Comparison of ENCODE assay signal across 1 cellular context in the genomic region with DNA sequence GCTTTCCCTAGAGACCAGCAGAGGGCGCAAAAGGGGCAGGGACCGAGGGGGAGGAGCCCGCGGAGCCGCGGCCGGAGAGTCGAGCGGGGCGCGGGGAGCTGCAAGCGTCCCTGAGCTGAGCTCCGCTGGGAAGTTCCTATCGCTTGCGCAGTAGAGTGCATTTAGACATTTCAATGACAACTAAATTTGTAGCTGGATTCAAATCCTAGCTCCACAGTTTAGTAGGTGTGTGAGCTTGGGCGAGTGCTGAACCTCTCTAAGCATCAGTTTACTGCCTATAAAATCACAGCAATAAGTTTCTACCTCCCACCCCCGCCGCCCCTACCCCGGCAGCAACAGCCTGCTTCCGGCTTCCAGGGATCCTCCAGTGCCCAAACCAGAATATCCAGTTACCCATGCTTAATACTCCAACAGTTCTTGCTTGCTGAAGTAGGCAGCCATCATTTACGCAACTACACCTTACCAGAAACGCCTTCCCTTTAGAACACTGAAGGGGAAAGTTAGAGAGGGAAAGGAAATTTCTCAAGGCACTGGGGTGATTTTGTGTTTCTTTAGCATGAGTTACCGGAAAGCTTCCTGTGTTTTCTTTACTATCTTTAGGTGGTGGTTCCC.
A peak's percentile ranks its signal among the peaks of the same experiment; 100 is the strongest.
TF ChIP-seq lines count a peak whose summit lies in the region.

No MANE protein-coding gene starts in this region.

TF ChIP-seq in HepG2, 621 proteins besides CTCF, POLR2A, EP300 and RAD21 (continued from another document):
- TF ChIP-seq, protein P1, sequence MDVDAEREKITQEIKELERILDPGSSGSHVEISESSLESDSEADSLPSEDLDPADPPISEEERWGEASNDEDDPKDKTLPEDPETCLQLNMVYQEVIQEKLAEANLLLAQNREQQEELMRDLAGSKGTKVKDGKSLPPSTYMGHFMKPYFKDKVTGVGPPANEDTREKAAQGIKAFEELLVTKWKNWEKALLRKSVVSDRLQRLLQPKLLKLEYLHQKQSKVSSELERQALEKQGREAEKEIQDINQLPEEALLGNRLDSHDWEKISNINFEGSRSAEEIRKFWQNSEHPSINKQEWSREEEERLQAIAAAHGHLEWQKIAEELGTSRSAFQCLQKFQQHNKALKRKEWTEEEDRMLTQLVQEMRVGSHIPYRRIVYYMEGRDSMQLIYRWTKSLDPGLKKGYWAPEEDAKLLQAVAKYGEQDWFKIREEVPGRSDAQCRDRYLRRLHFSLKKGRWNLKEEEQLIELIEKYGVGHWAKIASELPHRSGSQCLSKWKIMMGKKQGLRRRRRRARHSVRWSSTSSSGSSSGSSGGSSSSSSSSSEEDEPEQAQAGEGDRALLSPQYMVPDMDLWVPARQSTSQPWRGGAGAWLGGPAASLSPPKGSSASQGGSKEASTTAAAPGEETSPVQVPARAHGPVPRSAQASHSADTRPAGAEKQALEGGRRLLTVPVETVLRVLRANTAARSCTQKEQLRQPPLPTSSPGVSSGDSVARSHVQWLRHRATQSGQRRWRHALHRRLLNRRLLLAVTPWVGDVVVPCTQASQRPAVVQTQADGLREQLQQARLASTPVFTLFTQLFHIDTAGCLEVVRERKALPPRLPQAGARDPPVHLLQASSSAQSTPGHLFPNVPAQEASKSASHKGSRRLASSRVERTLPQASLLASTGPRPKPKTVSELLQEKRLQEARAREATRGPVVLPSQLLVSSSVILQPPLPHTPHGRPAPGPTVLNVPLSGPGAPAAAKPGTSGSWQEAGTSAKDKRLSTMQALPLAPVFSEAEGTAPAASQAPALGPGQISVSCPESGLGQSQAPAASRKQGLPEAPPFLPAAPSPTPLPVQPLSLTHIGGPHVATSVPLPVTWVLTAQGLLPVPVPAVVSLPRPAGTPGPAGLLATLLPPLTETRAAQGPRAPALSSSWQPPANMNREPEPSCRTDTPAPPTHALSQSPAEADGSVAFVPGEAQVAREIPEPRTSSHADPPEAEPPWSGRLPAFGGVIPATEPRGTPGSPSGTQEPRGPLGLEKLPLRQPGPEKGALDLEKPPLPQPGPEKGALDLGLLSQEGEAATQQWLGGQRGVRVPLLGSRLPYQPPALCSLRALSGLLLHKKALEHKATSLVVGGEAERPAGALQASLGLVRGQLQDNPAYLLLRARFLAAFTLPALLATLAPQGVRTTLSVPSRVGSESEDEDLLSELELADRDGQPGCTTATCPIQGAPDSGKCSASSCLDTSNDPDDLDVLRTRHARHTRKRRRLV (CRISPR knock-in tag; IDR thresholded peaks at IDR 0.05) = no peak
- TF ChIP-seq, protein P2, sequence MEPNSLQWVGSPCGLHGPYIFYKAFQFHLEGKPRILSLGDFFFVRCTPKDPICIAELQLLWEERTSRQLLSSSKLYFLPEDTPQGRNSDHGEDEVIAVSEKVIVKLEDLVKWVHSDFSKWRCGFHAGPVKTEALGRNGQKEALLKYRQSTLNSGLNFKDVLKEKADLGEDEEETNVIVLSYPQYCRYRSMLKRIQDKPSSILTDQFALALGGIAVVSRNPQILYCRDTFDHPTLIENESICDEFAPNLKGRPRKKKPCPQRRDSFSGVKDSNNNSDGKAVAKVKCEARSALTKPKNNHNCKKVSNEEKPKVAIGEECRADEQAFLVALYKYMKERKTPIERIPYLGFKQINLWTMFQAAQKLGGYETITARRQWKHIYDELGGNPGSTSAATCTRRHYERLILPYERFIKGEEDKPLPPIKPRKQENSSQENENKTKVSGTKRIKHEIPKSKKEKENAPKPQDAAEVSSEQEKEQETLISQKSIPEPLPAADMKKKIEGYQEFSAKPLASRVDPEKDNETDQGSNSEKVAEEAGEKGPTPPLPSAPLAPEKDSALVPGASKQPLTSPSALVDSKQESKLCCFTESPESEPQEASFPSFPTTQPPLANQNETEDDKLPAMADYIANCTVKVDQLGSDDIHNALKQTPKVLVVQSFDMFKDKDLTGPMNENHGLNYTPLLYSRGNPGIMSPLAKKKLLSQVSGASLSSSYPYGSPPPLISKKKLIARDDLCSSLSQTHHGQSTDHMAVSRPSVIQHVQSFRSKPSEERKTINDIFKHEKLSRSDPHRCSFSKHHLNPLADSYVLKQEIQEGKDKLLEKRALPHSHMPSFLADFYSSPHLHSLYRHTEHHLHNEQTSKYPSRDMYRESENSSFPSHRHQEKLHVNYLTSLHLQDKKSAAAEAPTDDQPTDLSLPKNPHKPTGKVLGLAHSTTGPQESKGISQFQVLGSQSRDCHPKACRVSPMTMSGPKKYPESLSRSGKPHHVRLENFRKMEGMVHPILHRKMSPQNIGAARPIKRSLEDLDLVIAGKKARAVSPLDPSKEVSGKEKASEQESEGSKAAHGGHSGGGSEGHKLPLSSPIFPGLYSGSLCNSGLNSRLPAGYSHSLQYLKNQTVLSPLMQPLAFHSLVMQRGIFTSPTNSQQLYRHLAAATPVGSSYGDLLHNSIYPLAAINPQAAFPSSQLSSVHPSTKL (CRISPR knock-in tag; IDR thresholded peaks at IDR 0.05) = 0 out of 2 replicates have a peak, but pooled peaks have one; percentile 20
- TF ChIP-seq SMC3 (IDR thresholded peaks at IDR 0.05; ENCODE audit: low read length) (peak; percentile 67), CREM (IDR thresholded peaks at IDR 0.05) (no peak), CREM (CRISPR knock-in tag; IDR thresholded peaks at IDR 0.05) (no peak), GTF2F1 (IDR thresholded peaks at IDR 0.05; ENCODE audit: low read length) (no peak), STAT5B (CRISPR knock-in tag; IDR thresholded peaks at IDR 0.05) (no peak), ZNF235 (CRISPR knock-in tag; IDR thresholded peaks at IDR 0.05; ENCODE audit: borderline replicate concordance) (no peak), ZNF777 (CRISPR knock-in tag; IDR thresholded peaks at IDR 0.05) (no peak)
- TF ChIP-seq, protein P3, sequence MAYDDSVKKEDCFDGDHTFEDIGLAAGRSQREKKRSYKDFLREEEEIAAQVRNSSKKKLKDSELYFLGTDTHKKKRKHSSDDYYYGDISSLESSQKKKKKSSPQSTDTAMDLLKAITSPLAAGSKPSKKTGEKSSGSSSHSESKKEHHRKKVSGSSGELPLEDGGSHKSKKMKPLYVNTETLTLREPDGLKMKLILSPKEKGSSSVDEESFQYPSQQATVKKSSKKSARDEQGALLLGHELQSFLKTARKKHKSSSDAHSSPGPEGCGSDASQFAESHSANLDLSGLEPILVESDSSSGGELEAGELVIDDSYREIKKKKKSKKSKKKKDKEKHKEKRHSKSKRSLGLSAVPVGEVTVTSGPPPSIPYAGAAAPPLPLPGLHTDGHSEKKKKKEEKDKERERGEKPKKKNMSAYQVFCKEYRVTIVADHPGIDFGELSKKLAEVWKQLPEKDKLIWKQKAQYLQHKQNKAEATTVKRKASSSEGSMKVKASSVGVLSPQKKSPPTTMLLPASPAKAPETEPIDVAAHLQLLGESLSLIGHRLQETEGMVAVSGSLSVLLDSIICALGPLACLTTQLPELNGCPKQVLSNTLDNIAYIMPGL (CRISPR knock-in tag; IDR thresholded peaks at IDR 0.05; ENCODE audit: borderline replicate concordance in 1 of 2, low read depth in 1 of 2) = peak; percentile 39 to 40; a peak in 1 of 4 replicates
- TF ChIP-seq, protein P4, sequence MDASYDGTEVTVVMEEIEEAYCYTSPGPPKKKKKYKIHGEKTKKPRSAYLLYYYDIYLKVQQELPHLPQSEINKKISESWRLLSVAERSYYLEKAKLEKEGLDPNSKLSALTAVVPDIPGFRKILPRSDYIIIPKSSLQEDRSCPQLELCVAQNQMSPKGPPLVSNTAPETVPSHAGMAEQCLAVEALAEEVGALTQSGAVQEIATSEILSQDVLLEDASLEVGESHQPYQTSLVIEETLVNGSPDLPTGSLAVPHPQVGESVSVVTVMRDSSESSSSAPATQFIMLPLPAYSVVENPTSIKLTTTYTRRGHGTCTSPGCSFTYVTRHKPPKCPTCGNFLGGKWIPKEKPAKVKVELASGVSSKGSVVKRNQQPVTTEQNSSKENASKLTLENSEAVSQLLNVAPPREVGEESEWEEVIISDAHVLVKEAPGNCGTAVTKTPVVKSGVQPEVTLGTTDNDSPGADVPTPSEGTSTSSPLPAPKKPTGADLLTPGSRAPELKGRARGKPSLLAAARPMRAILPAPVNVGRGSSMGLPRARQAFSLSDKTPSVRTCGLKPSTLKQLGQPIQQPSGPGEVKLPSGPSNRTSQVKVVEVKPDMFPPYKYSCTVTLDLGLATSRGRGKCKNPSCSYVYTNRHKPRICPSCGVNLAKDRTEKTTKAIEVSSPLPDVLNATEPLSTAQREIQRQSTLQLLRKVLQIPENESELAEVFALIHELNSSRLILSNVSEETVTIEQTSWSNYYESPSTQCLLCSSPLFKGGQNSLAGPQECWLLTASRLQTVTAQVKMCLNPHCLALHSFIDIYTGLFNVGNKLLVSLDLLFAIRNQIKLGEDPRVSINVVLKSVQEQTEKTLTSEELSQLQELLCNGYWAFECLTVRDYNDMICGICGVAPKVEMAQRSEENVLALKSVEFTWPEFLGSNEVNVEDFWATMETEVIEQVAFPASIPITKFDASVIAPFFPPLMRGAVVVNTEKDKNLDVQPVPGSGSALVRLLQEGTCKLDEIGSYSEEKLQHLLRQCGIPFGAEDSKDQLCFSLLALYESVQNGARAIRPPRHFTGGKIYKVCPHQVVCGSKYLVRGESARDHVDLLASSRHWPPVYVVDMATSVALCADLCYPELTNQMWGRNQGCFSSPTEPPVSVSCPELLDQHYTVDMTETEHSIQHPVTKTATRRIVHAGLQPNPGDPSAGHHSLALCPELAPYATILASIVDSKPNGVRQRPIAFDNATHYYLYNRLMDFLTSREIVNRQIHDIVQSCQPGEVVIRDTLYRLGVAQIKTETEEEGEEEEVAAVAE (CRISPR knock-in tag; IDR thresholded peaks at IDR 0.05; ENCODE audit: borderline replicate concordance) = no peak
